Comparison of ENCODE assay signal across 14 cellular contexts in the genomic region with DNA sequence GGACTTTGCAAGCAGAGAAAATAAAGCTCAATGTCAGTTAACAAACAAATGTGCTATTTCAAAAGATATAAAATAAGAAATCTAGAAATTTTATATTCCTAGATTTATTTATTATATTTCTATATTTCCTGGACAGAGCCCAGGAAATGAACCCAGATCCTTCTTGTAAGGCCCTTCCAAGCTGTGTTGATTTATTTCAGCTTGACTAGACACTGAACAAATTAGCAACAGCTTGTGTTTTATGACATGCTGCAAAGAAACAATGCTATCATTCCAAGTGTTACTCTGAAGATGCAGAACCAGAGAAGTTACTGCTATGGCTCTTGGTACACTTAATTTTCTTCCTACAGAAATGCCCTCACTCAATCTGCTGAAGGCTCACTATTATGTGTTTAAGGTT.
"Had no signal": no experiment of that assay in that cellular context is flagged by ENCODE, and none has a peak within 500 bp of the region (broad histone marks: within the 10 kb centered on the region; RNA-seq: fewer than 3 reads in every experiment).

No MANE protein-coding gene starts in this region.

- H3K36me3 Mint-ChIP-seq: T-cell had no signal

- H3K27ac ChIP-seq: foreskin keratinocyte, prostate gland had no signal

- H3K4me1 ChIP-seq: prostate gland had no signal

- H3K9me3 ChIP-seq: adrenal gland, prostate gland, transverse colon had no signal

- FAIRE-seq: small intestine had no signal

- H3K27ac Mint-ChIP-seq: activated naive CD4-positive, alpha-beta T cell treated with anti-CD3 and anti-CD28 coated beads for 36 hours; activated T-helper 2 cell treated with anti-CD3 and anti-CD28 coated beads, Interferon-gamma antibody, Interleukin-2, Interleukin-4, amounts not matched to agents 10 μg/mL and 5 μg/mL and 100 μg/mL, durations not matched to agents 14 hours and 24 hours and 36 hours; T-cell had no signal

- H3K27me3 ChIP-seq: adrenal gland, transverse colon had no signal

- H3K36me3 ChIP-seq: adrenal gland, prostate gland, transverse colon had no signal

- H3K9me3 Mint-ChIP-seq: activated naive CD4-positive, alpha-beta T cell treated with anti-CD3 and anti-CD28 coated beads for 36 hours; activated T-helper 2 cell treated with anti-CD3 and anti-CD28 coated beads, Interferon-gamma antibody, Interleukin-2, Interleukin-4, amounts not matched to agents 10 μg/mL and 5 μg/mL and 100 μg/mL, durations not matched to agents 14 hours and 24 hours and 36 hours; T-cell had no signal

- ATAC-seq: esophagus mucosa, foreskin keratinocyte, right cardiac atrium, T-cell had no signal

- H3K4me3 ChIP-seq: adrenal gland, prostate gland, transverse colon had no signal

- H3K4me3 Mint-ChIP-seq: activated naive CD4-positive, alpha-beta T cell treated with anti-CD3 and anti-CD28 coated beads for 36 hours; T-cell had no signal

- DNase-seq: activated CD4-positive, CD25-positive, alpha-beta regulatory T cell treated with anti-CD3 and anti-CD28 coated beads, Interleukin-2, amount 50 U/mL, for 72 hours; activated naive CD4-positive, alpha-beta T cell treated with anti-CD3 and anti-CD28 coated beads for 36 hours; adrenal gland; foreskin keratinocyte; right cardiac atrium; small intestine; stimulated activated CD4-positive, alpha-beta T cell treated with anti-CD3 and anti-CD28 coated beads, Interleukin-4, amount 100 ng/mL, for 24 hours; stimulated activated naive CD4-positive, alpha-beta T cell treated with Interleukin-2 at 50 U/mL for 16 hours; T-cell; T1000; transverse colon had no signal
